In genomic region chr12:98644712-98645571, GRCh38 we compare ENCODE assay signal across 8 cellular contexts. TPM values are rescaled to one million over a fixed set of nuclear protein-coding genes. Genes with fewer than 3 reads are reported as not detected.
DNase-seq lines count a peak whose midpoint lies in the region; ATAC-seq and TF ChIP-seq lines count a peak whose summit lies in the region.

APAF1 (plus strand) TSS chr12:98645290; CDS start chr12:98648360, 3,070 bp downstream.
A gene with protein sequence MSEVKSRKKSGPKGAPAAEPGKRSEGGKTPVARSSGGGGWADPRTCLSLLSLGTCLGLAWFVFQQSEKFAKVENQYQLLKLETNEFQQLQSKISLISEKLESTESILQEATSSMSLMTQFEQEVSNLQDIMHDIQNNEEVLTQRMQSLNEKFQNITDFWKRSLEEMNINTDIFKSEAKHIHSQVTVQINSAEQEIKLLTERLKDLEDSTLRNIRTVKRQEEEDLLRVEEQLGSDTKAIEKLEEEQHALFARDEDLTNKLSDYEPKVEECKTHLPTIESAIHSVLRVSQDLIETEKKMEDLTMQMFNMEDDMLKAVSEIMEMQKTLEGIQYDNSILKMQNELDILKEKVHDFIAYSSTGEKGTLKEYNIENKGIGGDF (minus strand): TSS chr12:98644788. CDS start chr12:98644701, 87 bp downstream.

- peak within 1 kb of the TSS; percentile 69 for H3K27ac ChIP-seq in C4-2B

- CTCF ChIA-PET in activated CD4-positive, alpha-beta T cell treated with anti-CD3 and anti-CD28 coated beads, Interleukin-2, amount 10 ng/mL, durations not matched to agents 7 days and 5 days (lab: Charles Lee): interaction anchor here (0.7 to 1.5 kb wide), 6 partner anchors 7 to 51 kb away, joined by 3 to 5 read pairs (median 4); partner anchors contain the start of gene SLC25A3

- peaks cover 40% of the 10 kb centered on the region for H3K4me1 Mint-ChIP-seq in activated CD4-positive, alpha-beta T cell treated with anti-CD3 and anti-CD28 coated beads, Interleukin-2, amount 10 ng/mL, durations not matched to agents 7 days and 5 days

- H3K36me3 Mint-ChIP-seq in activated CD4-positive, alpha-beta T cell treated with anti-CD3 and anti-CD28 coated beads, Interleukin-2, amount 10 ng/mL, durations not matched to agents 7 days and 5 days (ENCODE audit: low read depth): peaks cover 18% of the 10 kb centered on the region

- DNase-seq in NCI-H69 (lab: John Stamatoyannopoulos, UW) (peak; percentile 99), cortex of kidney (lab: John Stamatoyannopoulos, UW) (peak; percentile 70), left kidney (ENCODE audit: low read depth, low spot score) (peak; percentile 98)
- peak; percentile 97 for DNase-seq in activated CD4-positive, alpha-beta T cell treated with anti-CD3 and anti-CD28 coated beads, Interleukin-2, amount 10 ng/mL, durations not matched to agents 7 days and 5 days
- peak; percentile 95 for DNase-seq in stimulated activated CD4-positive, alpha-beta T cell treated with anti-CD3 and anti-CD28 coated beads, Interleukin-1b, Interleukin-23, amount 100 ng/mL, for 48 hours

- no peaks in the 10 kb centered on the region for H3K27me3 Mint-ChIP-seq in activated CD4-positive, alpha-beta T cell treated with anti-CD3 and anti-CD28 coated beads, Interleukin-2, amount 10 ng/mL, durations not matched to agents 7 days and 5 days

- POLR2A ChIA-PET in activated CD4-positive, alpha-beta T cell treated with anti-CD3 and anti-CD28 coated beads, Interleukin-2, amount 10 ng/mL, durations not matched to agents 7 days and 5 days (lab: Charles Lee): interaction anchor here (0.5 kb wide), 1 partner anchor 129 kb away, joined by 3 read pairs; no protein-coding TSS in a partner anchor

- peak; percentile 82 for ATAC-seq in GM19372 (IDR thresholded peaks at IDR 0.05; ENCODE audit: low read depth, unreplicated experiment)
- ATAC-seq in HG03521 (IDR thresholded peaks at IDR 0.05; ENCODE audit: unreplicated experiment): peak; percentile 87

- H3K27ac Mint-ChIP-seq in activated CD4-positive, alpha-beta T cell treated with anti-CD3 and anti-CD28 coated beads, Interleukin-2, amount 10 ng/mL, durations not matched to agents 7 days and 5 days: peak within 1 kb of the TSS; percentile 95

- no peak for TF ChIP-seq CTCF in C4-2B (conservative IDR thresholded peaks at IDR 0.05)

- peak within 1 kb of the TSS; percentile 98 for H3K4me3 Mint-ChIP-seq in activated CD4-positive, alpha-beta T cell treated with anti-CD3 and anti-CD28 coated beads, Interleukin-2, amount 10 ng/mL, durations not matched to agents 7 days and 5 days

- H3K9me3 Mint-ChIP-seq in activated CD4-positive, alpha-beta T cell treated with anti-CD3 and anti-CD28 coated beads, Interleukin-2, amount 10 ng/mL, durations not matched to agents 7 days and 5 days: no peaks in the 10 kb centered on the region

RNA-seq across cellular contexts. Expression of gene APAF1, which starts in this region (rescaled TPM):
- 10 to 100 TPM; 28.3 to 31.5 TPM for total RNA-seq in activated CD4-positive, alpha-beta T cell treated with anti-CD3 and anti-CD28 coated beads, Interleukin-2, amount 10 ng/mL, durations not matched to agents 7 days and 5 days

RNA-seq across cellular contexts. Expression of the second gene that starts in this region (rescaled TPM):
- 10 to 100 TPM; 18.4 to 18.8 TPM for total RNA-seq in activated CD4-positive, alpha-beta T cell treated with anti-CD3 and anti-CD28 coated beads, Interleukin-2, amount 10 ng/mL, durations not matched to agents 7 days and 5 days

Comparison
In these comparisons a context has a peak if more than half of its experiments do, and no peak if none do; other contexts are left out.
1. Peak in every context shown above with its lines: DNase-seq, ATAC-seq and H3K27ac ChIP-seq.